ENCODE assay signal across 2 cellular contexts in the genomic region with DNA sequence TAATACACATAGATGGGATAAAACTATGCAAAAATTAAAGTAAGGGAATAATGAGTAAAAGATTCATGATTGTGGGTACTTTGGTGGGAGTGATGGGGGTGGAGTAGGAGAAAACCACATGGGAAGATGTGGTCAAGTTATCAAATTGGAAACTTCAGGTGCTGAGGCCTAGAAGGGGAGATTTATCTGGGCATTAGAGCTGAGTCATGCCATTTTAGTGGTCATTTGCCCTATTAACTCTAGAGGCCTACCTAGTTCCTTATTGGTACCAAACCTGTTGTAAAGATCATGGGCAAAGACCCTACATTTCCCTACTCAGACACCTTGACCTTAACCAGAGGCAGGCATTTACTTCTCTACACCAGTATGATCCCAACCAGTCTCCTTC.
TF ChIP-seq lines count a peak whose summit lies in the region.

No MANE protein-coding gene starts in this region.

TF ChIP-seq in HepG2, 621 proteins besides CTCF, POLR2A, EP300 and RAD21 (continued from another document):
- TF ChIP-seq NFE2L2 (IDR thresholded peaks at IDR 0.05; ENCODE audit: low read length), result peak; percentile 44; the same call in 1 of the 2 replicates

TF ChIP-seq in GM12878, 131 proteins besides CTCF, POLR2A, EP300 and RAD21 (continued from another document):
- TF ChIP-seq, protein P1, sequence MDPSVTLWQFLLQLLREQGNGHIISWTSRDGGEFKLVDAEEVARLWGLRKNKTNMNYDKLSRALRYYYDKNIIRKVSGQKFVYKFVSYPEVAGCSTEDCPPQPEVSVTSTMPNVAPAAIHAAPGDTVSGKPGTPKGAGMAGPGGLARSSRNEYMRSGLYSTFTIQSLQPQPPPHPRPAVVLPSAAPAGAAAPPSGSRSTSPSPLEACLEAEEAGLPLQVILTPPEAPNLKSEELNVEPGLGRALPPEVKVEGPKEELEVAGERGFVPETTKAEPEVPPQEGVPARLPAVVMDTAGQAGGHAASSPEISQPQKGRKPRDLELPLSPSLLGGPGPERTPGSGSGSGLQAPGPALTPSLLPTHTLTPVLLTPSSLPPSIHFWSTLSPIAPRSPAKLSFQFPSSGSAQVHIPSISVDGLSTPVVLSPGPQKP (IDR thresholded peaks at IDR 0.05; ENCODE audit: low read depth, low read length), result no peak
- no peak for TF ChIP-seq TCF12 (IDR thresholded peaks at IDR 0.05; ENCODE audit: low read depth, low read length)
- TF ChIP-seq SRF (IDR thresholded peaks at IDR 0.05; ENCODE audit: low read depth in 2 of 2, low read length in 2 of 2), result no peak
- no peak for TF ChIP-seq GABPA (IDR thresholded peaks at IDR 0.05; ENCODE audit: low read depth)
- TF ChIP-seq ASH2L (IDR thresholded peaks at IDR 0.05; ENCODE audit: borderline replicate concordance, low read depth), result no peak
- TF ChIP-seq, protein P2, sequence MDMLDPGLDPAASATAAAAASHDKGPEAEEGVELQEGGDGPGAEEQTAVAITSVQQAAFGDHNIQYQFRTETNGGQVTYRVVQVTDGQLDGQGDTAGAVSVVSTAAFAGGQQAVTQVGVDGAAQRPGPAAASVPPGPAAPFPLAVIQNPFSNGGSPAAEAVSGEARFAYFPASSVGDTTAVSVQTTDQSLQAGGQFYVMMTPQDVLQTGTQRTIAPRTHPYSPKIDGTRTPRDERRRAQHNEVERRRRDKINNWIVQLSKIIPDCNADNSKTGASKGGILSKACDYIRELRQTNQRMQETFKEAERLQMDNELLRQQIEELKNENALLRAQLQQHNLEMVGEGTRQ (IDR thresholded peaks at IDR 0.05; ENCODE audit: borderline replicate concordance, low read depth, low read length), result no peak
- TF ChIP-seq FOXK2 (IDR thresholded peaks at IDR 0.05), result no peak
- no peak for TF ChIP-seq RUNX3 (IDR thresholded peaks at IDR 0.05; ENCODE audit: low read length)
- TF ChIP-seq SPI1 (IDR thresholded peaks at IDR 0.05; ENCODE audit: borderline replicate concordance, insufficient read depth, low read depth, low read length), result no peak
TF ChIP-seq in GM12878: peak in this region for 0.
